In the genomic region with DNA sequence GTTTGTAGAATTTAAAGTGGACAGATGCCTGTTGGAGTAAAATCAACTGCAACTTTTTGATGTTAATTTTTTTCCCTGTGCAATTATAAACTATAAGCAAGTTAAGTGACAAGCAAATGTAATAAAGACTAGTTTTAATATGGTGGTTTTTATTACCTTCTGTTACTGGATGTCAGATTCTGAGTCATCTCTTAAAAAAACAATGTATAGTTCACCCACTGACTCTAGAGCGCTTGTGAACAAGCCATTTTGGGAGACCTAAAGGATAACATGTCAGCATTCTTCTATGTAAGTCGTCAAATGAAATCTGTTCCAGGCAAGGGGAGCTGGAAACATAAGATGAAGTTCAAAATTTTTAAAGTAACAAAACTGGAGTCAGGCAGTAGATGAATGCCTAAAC, we compare ENCODE assay signal across 1 cellular context.
A peak's percentile ranks its signal among the peaks of the same experiment; 100 is the strongest.
TF ChIP-seq lines count a peak whose summit lies in the region.

No MANE protein-coding gene starts in this region.

TF ChIP-seq in IMR-90, 13 proteins besides CTCF, POLR2A, EP300 and RAD21:
- TF ChIP-seq ELK1 (IDR thresholded peaks at IDR 0.05; ENCODE audit: borderline replicate concordance, low read depth, low read length) = no peak
- 0 out of 2 replicates have a peak, but pooled peaks have one; percentile 6 for TF ChIP-seq MAFK (IDR thresholded peaks at IDR 0.05; ENCODE audit: low read depth, low read length)
